14 cellular contexts compared by ENCODE assay signal in the genomic region with DNA sequence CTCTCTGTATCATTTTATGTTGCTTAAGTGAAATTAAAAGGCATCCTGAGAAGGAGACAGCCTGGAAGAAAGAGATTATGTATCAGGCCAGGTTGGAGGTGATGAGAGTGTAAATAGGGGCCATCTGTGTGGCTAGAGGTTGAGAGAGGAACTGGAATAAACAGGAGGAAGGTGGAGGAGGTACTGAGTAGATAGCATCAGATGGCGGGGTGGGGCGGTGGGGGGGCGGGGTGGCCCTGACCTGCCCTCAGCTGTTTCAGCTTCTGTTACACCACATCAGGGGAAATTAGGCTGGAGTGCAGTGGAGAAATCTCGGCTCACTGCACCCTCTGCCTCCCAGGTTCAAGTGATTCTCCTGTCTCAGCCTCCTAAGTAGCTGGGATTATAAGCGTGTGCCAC.
"Had no signal": no experiment of that assay in that cellular context is flagged by ENCODE, and none has a peak within 500 bp of the region (broad histone marks: within the 10 kb centered on the region; RNA-seq: fewer than 3 reads in every experiment).

No MANE protein-coding gene starts in this region.

- H3K4me3 ChIP-seq: hepatocyte, pancreas, stomach, vagina had no signal

- DNase-seq: activated effector memory CD4-positive, alpha-beta T cell treated with anti-CD3 and anti-CD28 coated beads, Interleukin-2, amount 50 U/mL, for 16 hours; activated T-cell treated with anti-CD3 and anti-CD28 coated beads, Interleukin-2, amount 50 U/mL, for 1 hour; anterior cingulate cortex; cerebellar nuclear complex; dermis blood vessel endothelial cell; erythroblast; kidney glomerular epithelial cell; pancreas; retina; stimulated activated CD4-positive, alpha-beta T cell treated with anti-CD3 and anti-CD28 coated beads, Interleukin-4, amount 100 ng/mL, for 1 hour; stomach had no signal

- ATAC-seq: activated CD4-positive, CD25-positive, alpha-beta regulatory T cell treated with anti-CD3 and anti-CD28 coated beads, Interleukin-2, amount 50 U/mL, for 24 hours had no signal

- FAIRE-seq: pancreas had no signal
